11 cellular contexts compared by ENCODE assay signal in the genomic region with DNA sequence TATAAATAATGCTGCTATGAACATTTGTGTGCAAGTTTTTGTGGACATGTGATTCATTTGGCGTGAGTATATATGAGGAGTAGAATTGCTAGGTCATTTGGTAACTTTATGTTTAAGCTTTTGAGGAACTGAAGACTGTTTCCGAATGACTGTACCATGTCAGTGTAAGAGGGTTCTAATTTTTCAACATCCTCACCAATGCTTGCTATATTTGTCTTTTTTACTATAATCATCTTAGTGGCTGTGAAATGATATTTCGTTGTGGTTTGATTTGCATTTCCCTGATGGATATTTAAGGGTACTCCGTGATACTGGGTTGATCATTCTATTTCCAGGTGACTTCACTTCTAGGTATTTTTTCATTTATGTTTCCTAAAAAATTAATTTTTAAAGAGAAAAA.
A peak's percentile ranks its signal among the peaks of the same experiment; 100 is the strongest.
DNase-seq lines count a peak whose midpoint lies in the region; ATAC-seq and TF ChIP-seq lines count a peak whose summit lies in the region.
"Had no signal": no experiment of that assay in that cellular context is flagged by ENCODE, and none has a peak within 500 bp of the region (broad histone marks: within the 10 kb centered on the region; RNA-seq: fewer than 3 reads in every experiment).

No MANE protein-coding gene starts in this region.

- DNase-seq in omental fat pad (ENCODE audit: low spot score): no peak
- no peak for DNase-seq in nephron progenitor cell
- DNase-seq in stimulated activated naive CD8-positive, alpha-beta T cell treated with anti-CD3 and anti-CD28 coated beads, Interleukin-15, amount 100 ng/mL, for 72 hours: no peak
- DNase-seq in activated CD4-positive, alpha-beta T cell treated with anti-CD3 and anti-CD28 coated beads, Interleukin-2, amount 50 U/mL, for 4 hours: no peak
- DNase-seq: activated T-cell treated with anti-CD3 and anti-CD28 coated beads, Interleukin-2, amount 50 U/mL, for 24 hours; EL; T-helper 17 cell had no signal

- TF ChIP-seq CTCF in omental fat pad (IDR thresholded peaks at IDR 0.05) (no peak), nephron progenitor cell (IDR thresholded peaks at IDR 0.05) (no peak)

- peaks cover 11% of the 10 kb centered on the region for H3K27me3 Mint-ChIP-seq in activated T-helper 17 cell treated with anti-CD3 and anti-CD28 coated beads, Interleukin-2, amount 50 U/mL, for 72 hours
- H3K27me3 Mint-ChIP-seq in nephron progenitor cell (ENCODE audit: low read depth, poor library complexity): peaks cover 5% of the 10 kb centered on the region
- H3K27me3 Mint-ChIP-seq in stimulated activated naive CD8-positive, alpha-beta T cell treated with anti-CD3 and anti-CD28 coated beads, Interleukin-15, amount 100 ng/mL, for 72 hours: peaks cover 8% of the 10 kb centered on the region

- H3K36me3 Mint-ChIP-seq in activated T-helper 17 cell treated with anti-CD3 and anti-CD28 coated beads, Interleukin-2, amount 50 U/mL, for 72 hours (ENCODE audit: low read depth): no peaks in the 10 kb centered on the region
- peaks cover 13% of the 10 kb centered on the region for H3K36me3 Mint-ChIP-seq in nephron progenitor cell (ENCODE audit: low read depth)

- ATAC-seq in GM18868 (IDR thresholded peaks at IDR 0.05; ENCODE audit: unreplicated experiment): peak; percentile 86
- peak; percentile 88 for ATAC-seq in GM21576 (IDR thresholded peaks at IDR 0.05; ENCODE audit: unreplicated experiment)
- ATAC-seq in HG03139 (IDR thresholded peaks at IDR 0.05; ENCODE audit: unreplicated experiment): peak; percentile 76
- peak; percentile 25 for ATAC-seq in activated T-helper 17 cell treated with anti-CD3 and anti-CD28 coated beads, Interleukin-2, amount 50 U/mL, for 72 hours (replicated peaks)
- ATAC-seq in omental fat pad (ENCODE audit: low FRiP score): no peak
- ATAC-seq in stimulated activated naive CD8-positive, alpha-beta T cell treated with anti-CD3 and anti-CD28 coated beads, Interleukin-15, amount 100 ng/mL, for 72 hours: no peak

- H3K4me3 Mint-ChIP-seq in activated T-helper 17 cell treated with anti-CD3 and anti-CD28 coated beads, Interleukin-2, amount 50 U/mL, for 72 hours: no peak overlapping the region
- H3K4me3 Mint-ChIP-seq in nephron progenitor cell: no peak overlapping the region
- H3K4me3 Mint-ChIP-seq in stimulated activated naive CD8-positive, alpha-beta T cell treated with anti-CD3 and anti-CD28 coated beads, Interleukin-15, amount 100 ng/mL, for 72 hours: no peak overlapping the region
- H3K4me3 Mint-ChIP-seq: activated T-cell treated with anti-CD3 and anti-CD28 coated beads, Interleukin-2, amount 50 U/mL, for 24 hours; T-helper 17 cell had no signal

- no peak overlapping the region for H3K27ac Mint-ChIP-seq in activated T-helper 17 cell treated with anti-CD3 and anti-CD28 coated beads, Interleukin-2, amount 50 U/mL, for 72 hours
- H3K27ac Mint-ChIP-seq in nephron progenitor cell: no peak overlapping the region
- no peak overlapping the region for H3K27ac Mint-ChIP-seq in stimulated activated naive CD8-positive, alpha-beta T cell treated with anti-CD3 and anti-CD28 coated beads, Interleukin-15, amount 100 ng/mL, for 72 hours
- H3K27ac Mint-ChIP-seq: activated T-cell treated with anti-CD3 and anti-CD28 coated beads, Interleukin-2, amount 50 U/mL, for 24 hours; T-helper 17 cell had no signal

- peaks cover 6% of the 10 kb centered on the region for H3K9me3 Mint-ChIP-seq in activated T-helper 17 cell treated with anti-CD3 and anti-CD28 coated beads, Interleukin-2, amount 50 U/mL, for 72 hours
- peaks cover 44% of the 10 kb centered on the region for H3K9me3 Mint-ChIP-seq in nephron progenitor cell
- H3K9me3 Mint-ChIP-seq in stimulated activated naive CD8-positive, alpha-beta T cell treated with anti-CD3 and anti-CD28 coated beads, Interleukin-15, amount 100 ng/mL, for 72 hours: peaks cover 6 to 8% of the 10 kb centered on the region in 2 donors

- peaks cover 6% of the 10 kb centered on the region for H3K4me1 Mint-ChIP-seq in activated T-helper 17 cell treated with anti-CD3 and anti-CD28 coated beads, Interleukin-2, amount 50 U/mL, for 72 hours
- H3K4me1 Mint-ChIP-seq in nephron progenitor cell: peaks cover 19% of the 10 kb centered on the region
- H3K4me1 Mint-ChIP-seq in stimulated activated naive CD8-positive, alpha-beta T cell treated with anti-CD3 and anti-CD28 coated beads, Interleukin-15, amount 100 ng/mL, for 72 hours: peaks cover 11% of the 10 kb centered on the region

Comparison
In these comparisons a context has a peak if more than half of its experiments do, and no peak if none do; other contexts are left out.
1. ATAC-seq: peak in GM18868 (single experiment), GM21576 (single experiment), HG03139 (single experiment) and activated T-helper 17 cell treated with anti-CD3 and anti-CD28 coated beads, Interleukin-2, amount 50 U/mL, for 72 hours (single experiment); none in omental fat pad (single experiment) and stimulated activated naive CD8-positive, alpha-beta T cell treated with anti-CD3 and anti-CD28 coated beads, Interleukin-15, amount 100 ng/mL, for 72 hours (single experiment).